7 cellular contexts compared by ENCODE assay signal in genomic region chr1:86155807-86156561, GRCh38. TPM values are rescaled to one million over a fixed set of nuclear protein-coding genes. Genes with fewer than 3 reads are reported as not detected.
DNase-seq lines count a peak whose midpoint lies in the region; ATAC-seq and TF ChIP-seq lines count a peak whose summit lies in the region.

No MANE protein-coding gene starts in this region.

- no CpG with 5 or more reads among the region's 40 CpGs for WGBS in H9 (ENCODE audit: extremely low coverage, insufficient read length, low lambda C conversion rate)
- WGBS in heart left ventricle, 4 donors = 0 to 3% (median 1%) methylated on average over 24 to 40 of the region's 40 CpGs

- no peak overlapping the region for H2BK12ac ChIP-seq in H9 (ENCODE audit: insufficient read length, low read depth, low read length)

- H3K4me3 ChIP-seq in heart left ventricle = peak overlapping the region; percentile 6 to 61 (median 44)

- H3K27ac ChIP-seq in H9 (ENCODE audit: insufficient read length, low read depth, low read length) (no peak overlapping the region), heart left ventricle (peak overlapping the region in 7 of 12 donors; percentile 30 to 75 (median 63))

- ATAC-seq in T-helper 17 cell (peak; percentile 14), heart left ventricle (peak in 3 of 4 donors; percentile 42 to 53 (median 52)), GM19035 (IDR thresholded peaks at IDR 0.05; ENCODE audit: unreplicated experiment) (no peak), T-cell (replicated peaks in 1 of 4) (no peak)

- H3K18ac ChIP-seq in H9 (ENCODE audit: insufficient read length, low read depth, low read length) = no peak overlapping the region

- peak overlapping the region; percentile 99 for H3K4me2 ChIP-seq in H9 (ENCODE audit: insufficient read depth, insufficient read length, low read length)

- peak; percentile 38 for DNase-seq in H9
- no peak for DNase-seq in T-helper 17 cell
- peak; percentile 7 to 59 (median 30) for DNase-seq in heart left ventricle
- peak; percentile 10 for DNase-seq in progenitor cell of endocrine pancreas (ENCODE audit: low spot score, unreplicated experiment)
- no peak for DNase-seq in T-cell
- DNase-seq in occipital lobe (lab: John Stamatoyannopoulos, UW) = no peak

- H3K27ac Mint-ChIP-seq in H9 (no peak overlapping the region), T-helper 17 cell (no peak overlapping the region), progenitor cell of endocrine pancreas (no peak overlapping the region), T-cell (no peak overlapping the region)

- TF ChIP-seq POLR2A in heart left ventricle (IDR thresholded peaks at IDR 0.05) = no peak

- H4K20me1 ChIP-seq in H9 (ENCODE audit: control insufficient read depth, insufficient read depth, insufficient read length) = no peaks in the 10 kb centered on the region

- H3K56ac ChIP-seq in H9 (ENCODE audit: insufficient read length, low read depth, low read length) = no peak overlapping the region

- no peaks in the 10 kb centered on the region for H3K9me3 ChIP-seq in H9 (ENCODE audit: control insufficient read depth, low read depth, low read length)
- H3K9me3 ChIP-seq in T-helper 17 cell (ENCODE audit: control insufficient read depth, low read length, poor library complexity, severe bottlenecking) = no peaks in the 10 kb centered on the region
- no peaks in the 10 kb centered on the region for H3K9me3 ChIP-seq in heart left ventricle

- intact Hi-C loops in heart left ventricle (cut with DNase I) = no loop called here

- H3K27me3 ChIP-seq in H9 (ENCODE audit: insufficient read depth, low read length) = peaks cover 24% of the 10 kb centered on the region
- peaks cover 3 to 46% (median 21%) of the 10 kb centered on the region in 9 donors for H3K27me3 ChIP-seq in heart left ventricle

- H3K79me2 ChIP-seq in H9 (ENCODE audit: insufficient read depth, low read length) = no peaks in the 10 kb centered on the region

- no peak overlapping the region for H2BK5ac ChIP-seq in H9 (ENCODE audit: insufficient read length, low read length)

- no peaks in the 10 kb centered on the region for H3K79me1 ChIP-seq in H9 (ENCODE audit: insufficient read depth, low read depth, low read length, poor library complexity, severe bottlenecking)

- no peak overlapping the region for H4K91ac ChIP-seq in H9 (ENCODE audit: insufficient read length, low read depth, low read length)

- no peak overlapping the region for H3K14ac ChIP-seq in H9 (ENCODE audit: insufficient read depth, low read length)

- TF ChIP-seq CTCF in H9 (conservative IDR thresholded peaks at IDR 0.05) (no peak), heart left ventricle (IDR thresholded peaks at IDR 0.05) (no peak), progenitor cell of endocrine pancreas (IDR thresholded peaks at IDR 0.05; ENCODE audit: unreplicated experiment) (no peak)

- H3K4me1 Mint-ChIP-seq in H9 = peaks cover 14 to 22% of the 10 kb centered on the region in 2 experiments; a peak in 3 of 4 replicates
- H3K4me1 Mint-ChIP-seq in T-helper 17 cell = no peaks in the 10 kb centered on the region
- peaks cover 10% of the 10 kb centered on the region for H3K4me1 Mint-ChIP-seq in progenitor cell of endocrine pancreas (ENCODE audit: low read depth)
- peaks cover 0 to 9% (median 6%) of the 10 kb centered on the region in 3 donors for H3K4me1 Mint-ChIP-seq in T-cell

- H2AFZ ChIP-seq in H9 (ENCODE audit: low read length) = peak overlapping the region; percentile 70

- no peak overlapping the region for H2BK15ac ChIP-seq in H9 (ENCODE audit: low read depth, low read length)

- no peak overlapping the region for H3K4ac ChIP-seq in H9 (ENCODE audit: low read depth, low read length)

- peaks cover 2% of the 10 kb centered on the region; the same call in 1 of the 2 replicates for H3K4me1 ChIP-seq in H9 (ENCODE audit: insufficient read depth, low read length)
- peaks cover 0 to 26% (median 5%) of the 10 kb centered on the region in 12 donors for H3K4me1 ChIP-seq in heart left ventricle

- H2AK5ac ChIP-seq in H9 (ENCODE audit: insufficient read length, low read length) = no peak overlapping the region

- peaks cover 16% of the 10 kb centered on the region for H3K23me2 ChIP-seq in H9 (ENCODE audit: insufficient read length, low read depth, low read length, poor library complexity, severe bottlenecking)

- H3K27me3 Mint-ChIP-seq in H9 (ENCODE audit: low read depth) (peaks cover 87% of the 10 kb centered on the region), T-helper 17 cell (peaks cover 26% of the 10 kb centered on the region), progenitor cell of endocrine pancreas (peaks cover 77% of the 10 kb centered on the region), T-cell (peaks cover 31 to 32% of the 10 kb centered on the region in 2 donors)

- no peak overlapping the region for H4K8ac ChIP-seq in H9 (replicated peaks; ENCODE audit: insufficient read length, low read depth, low read length)

- no peaks in the 10 kb centered on the region for H3K36me3 ChIP-seq in heart left ventricle

- H3K36me3 Mint-ChIP-seq in H9 (ENCODE audit: insufficient read depth in 1 of 3, low read depth in 3 of 3) (no peaks in the 10 kb centered on the region), T-helper 17 cell (ENCODE audit: low read depth) (no peaks in the 10 kb centered on the region), progenitor cell of endocrine pancreas (ENCODE audit: insufficient read depth) (no peaks in the 10 kb centered on the region), T-cell (no peaks in the 10 kb centered on the region)

- no peak overlapping the region for H3K23ac ChIP-seq in H9 (ENCODE audit: insufficient read length, low read depth, low read length)

- H3T11ph ChIP-seq in H9 (ENCODE audit: low read length) = no peak overlapping the region

- no peak overlapping the region for H2BK120ac ChIP-seq in H9 (ENCODE audit: low read depth, low read length, poor library complexity, severe bottlenecking)

- CTCF ChIA-PET in T-cell (lab: Charles Lee) = no interaction called here

- H3K9ac ChIP-seq in H9 (ENCODE audit: extremely low read depth, insufficient read length, low read length) = no peak overlapping the region

- no peak overlapping the region for H2BK20ac ChIP-seq in H9 (ENCODE audit: low read depth, low read length, poor library complexity, severe bottlenecking)

- H3K4me3 Mint-ChIP-seq in H9 (peak overlapping the region; percentile 67 to 76), T-helper 17 cell (peak overlapping the region; percentile 41), progenitor cell of endocrine pancreas (ENCODE audit: low read depth) (peak overlapping the region; percentile 76), T-cell (peak overlapping the region in 1 of 3 donors; percentile 17)

- H3K9me3 Mint-ChIP-seq in H9 (peaks cover 0 to 4% of the 10 kb centered on the region in 2 experiments; a peak in 1 of 5 replicates), progenitor cell of endocrine pancreas (ENCODE audit: low read depth) (no peaks in the 10 kb centered on the region), T-cell (no peaks in the 10 kb centered on the region)

- POLR2A ChIA-PET in T-cell (lab: Charles Lee) = no interaction called here

- H4K5ac ChIP-seq in H9 (ENCODE audit: insufficient read length, low read depth, low read length) = no peak overlapping the region

RNA-seq across cellular contexts. Expression of gene COL24A1, which starts 0.6 kb away (rescaled TPM):
- 0.15 and 0.35 TPM in 2 replicates for total RNA-seq in H9 (2021)
- total RNA-seq in T-helper 17 cell = 1 to 10 TPM in 1 of 2 donors, under 1 TPM in 1; 0.94 to 3.3 TPM
- 1 to 10 TPM in 3 of 9 donors, under 1 TPM in 6; 0.16 to 2.8 (median 0.47) TPM for total RNA-seq in heart left ventricle
- polyA plus RNA-seq in heart left ventricle = under 1 TPM; 0.07 to 0.23 TPM
- total RNA-seq in progenitor cell of endocrine pancreas = 1.1 and 1.3 TPM in 2 replicates
- under 1 TPM; 0.06 to 0.40 (median 0.25) TPM for total RNA-seq in T-cell
- 0.78 TPM for total RNA-seq in occipital lobe

Comparison
In these comparisons a context has a peak if more than half of its experiments do, and no peak if none do; other contexts are left out.
1. DNase-seq: peak in H9 (single experiment), heart left ventricle (5 of 5) and progenitor cell of endocrine pancreas (single experiment); none in T-helper 17 cell (0 of 3), T-cell (0 of 34) and occipital lobe (single experiment).
2. ATAC-seq: peak in T-helper 17 cell (single experiment) and heart left ventricle (3 of 4); none in GM19035 (single experiment) and T-cell (0 of 4).